In genomic region chr1:209978721-209979120, GRCh38 we compare ENCODE assay signal across 3 cellular contexts. TPM values are rescaled to one million over a fixed set of nuclear protein-coding genes. Genes with fewer than 3 reads are reported as not detected.
"Had no signal": no experiment of that assay in that cellular context is flagged by ENCODE, and none has a peak within 500 bp of the region (broad histone marks: within the 10 kb centered on the region; RNA-seq: fewer than 3 reads in every experiment).

No MANE protein-coding gene starts in this region.

RNA-seq across cellular contexts. Expression of gene SYT14, which starts 40.7 kb away (rescaled TPM):
- total RNA-seq: HT-29; Right ventricle myocardium superior; T-helper 1 cell treated with Interleukin-12 subunit alpha and Interleukin-12 subunit beta and Interleukin-4 antibody, amounts not matched to agents 30 ng/mL and 1 ng/mL, for 36 hours had no signal
